ENCODE assay signal across 33 cellular contexts in the genomic region with DNA sequence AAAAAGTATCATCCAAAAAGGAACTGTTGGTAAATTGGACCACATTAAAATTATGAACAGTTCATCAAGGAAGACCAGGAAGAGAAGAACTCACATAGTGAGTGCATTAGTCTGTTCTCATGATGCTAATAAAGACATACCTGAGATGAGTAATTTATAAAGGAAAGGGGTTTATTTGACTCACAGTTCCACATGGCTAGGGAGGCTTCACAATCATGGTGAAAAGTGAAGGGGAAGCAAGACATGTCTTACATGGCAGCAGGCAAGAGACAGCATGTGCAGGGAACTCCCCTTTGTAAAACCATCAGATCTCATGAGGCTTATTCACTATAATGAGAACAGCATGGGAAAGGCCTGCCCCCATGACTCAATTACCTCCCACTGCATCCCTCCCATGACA.
"Had no signal": no experiment of that assay in that cellular context is flagged by ENCODE, and none has a peak within 500 bp of the region (broad histone marks: within the 10 kb centered on the region; RNA-seq: fewer than 3 reads in every experiment).

No MANE protein-coding gene starts in this region.

- H3K27ac ChIP-seq: cardiac muscle cell, VCaP had no signal

- DNase-seq: activated B cell treated with CpG ODN at 0.5 μM for 24 hours; activated CD4-positive, alpha-beta memory T cell treated with anti-CD3 and anti-CD28 coated beads for 36 hours; activated CD4-positive, alpha-beta T cell treated with anti-CD3 and anti-CD28 coated beads for 4 hours; activated CD4-positive, alpha-beta T cell treated with anti-CD3 and anti-CD28 coated beads, Interleukin-2, amount 50 U/mL, for 1 hour; activated CD4-positive, CD25-positive, alpha-beta regulatory T cell treated with anti-CD3 and anti-CD28 coated beads, Interleukin-2, amount 50 U/mL, for 72 hours; activated CD8-positive, alpha-beta memory T cell treated with anti-CD3 and anti-CD28 coated beads, Interleukin-2, amount 50 U/mL, for 4 hours; activated effector memory CD4-positive, alpha-beta T cell treated with Interleukin-2 at 50 U/mL for 16 hours; activated naive CD4-positive, alpha-beta T cell treated with anti-CD3 and anti-CD28 coated beads, Interleukin-2, amount 10 ng/mL, durations not matched to agents 7 days and 5 days; activated naive CD8-positive, alpha-beta T cell treated with anti-CD3 and anti-CD28 coated beads, Interleukin-2, amount 50 U/mL, for 24 hours; activated T-cell treated with anti-CD3 and anti-CD28 coated beads for 4 hours; activated T-cell treated with anti-CD3 and anti-CD28 coated beads, Interleukin-2, amount 50 U/mL, for 4 hours; anterior cingulate cortex; Karpas-422; NCI-H1105; NCI-H1417 treated with DMSO at 0.1 percent for 48 hours; NCI-H1930; NCI-H2081 treated with DMSO at 0.1 percent for 48 hours; NCI-H345; NCI-H524 treated with DMSO at 0.1 percent for 48 hours; RPMI8226; SIG-M5; T-cell; T-helper 17 cell; T-helper 9 cell had no signal

- H3K36me3 ChIP-seq: cardiac muscle cell had no signal

- H3K27me3 ChIP-seq: cardiac muscle cell had no signal

- ATAC-seq: activated naive CD8-positive, alpha-beta T cell treated with anti-CD3 and anti-CD28 coated beads, Interleukin-2, amount 50 U/mL, for 24 hours; activated T-cell treated with anti-CD3 and anti-CD28 coated beads, Interleukin-2, amount 50 U/mL, for 4 hours; Panc1; Right ventricle myocardium inferior; SK-N-SH treated with all-trans-retinoic acid at 6 μM for 48 hours; T-cell; T-helper 17 cell had no signal

- H3K4me3 Mint-ChIP-seq: activated B cell treated with CpG ODN at 0.5 μM for 24 hours; activated CD4-positive, alpha-beta memory T cell treated with anti-CD3 and anti-CD28 coated beads for 36 hours; activated naive CD4-positive, alpha-beta T cell treated with anti-CD3 and anti-CD28 coated beads, Interleukin-2, amount 10 ng/mL, durations not matched to agents 7 days and 5 days; activated naive CD8-positive, alpha-beta T cell; activated naive CD8-positive, alpha-beta T cell treated with anti-CD3 and anti-CD28 coated beads, Interleukin-2, amount 50 U/mL, for 24 hours; activated T-cell treated with anti-CD3 and anti-CD28 coated beads, Interleukin-2, amount 50 U/mL, for 4 hours; activated T-helper 1 cell treated with anti-CD3 and anti-CD28 coated beads, Interleukin-12 subunit alpha, Interleukin-12 subunit beta, Interleukin-2, Interleukin-4 antibody, amounts not matched to agents 30 ng/mL and 10 ng/mL and 1 ng/mL, durations not matched to agents 14 hours and 24 hours and 36 hours; brain; central memory CD8-positive, alpha-beta T cell; T-cell; T-helper 17 cell had no signal

- H3K9me3 Mint-ChIP-seq: activated T-helper 1 cell treated with anti-CD3 and anti-CD28 coated beads, Interleukin-12 subunit alpha, Interleukin-12 subunit beta, Interleukin-2, Interleukin-4 antibody, amounts not matched to agents 30 ng/mL and 10 ng/mL and 1 ng/mL, durations not matched to agents 14 hours and 24 hours and 36 hours had no signal

- H3K4me3 ChIP-seq: cardiac muscle cell had no signal

- H3K4me1 Mint-ChIP-seq: activated B cell treated with CpG ODN at 0.5 μM for 24 hours, brain had no signal

- H3K27me3 Mint-ChIP-seq: activated B cell treated with CpG ODN at 0.5 μM for 24 hours; activated naive CD4-positive, alpha-beta T cell treated with anti-CD3 and anti-CD28 coated beads, Interleukin-2, amount 10 ng/mL, durations not matched to agents 7 days and 5 days; activated naive CD8-positive, alpha-beta T cell; activated naive CD8-positive, alpha-beta T cell treated with anti-CD3 and anti-CD28 coated beads, Interleukin-2, amount 50 U/mL, for 24 hours; brain; T-helper 17 cell had no signal

- H3K27ac Mint-ChIP-seq: activated B cell treated with CpG ODN at 0.5 μM for 24 hours; activated CD4-positive, alpha-beta memory T cell treated with anti-CD3 and anti-CD28 coated beads for 36 hours; activated naive CD4-positive, alpha-beta T cell treated with anti-CD3 and anti-CD28 coated beads, Interleukin-2, amount 10 ng/mL, durations not matched to agents 7 days and 5 days; activated naive CD8-positive, alpha-beta T cell; activated naive CD8-positive, alpha-beta T cell treated with anti-CD3 and anti-CD28 coated beads, Interleukin-2, amount 50 U/mL, for 24 hours; activated T-helper 1 cell treated with anti-CD3 and anti-CD28 coated beads, Interleukin-12 subunit alpha, Interleukin-12 subunit beta, Interleukin-2, Interleukin-4 antibody, amounts not matched to agents 30 ng/mL and 10 ng/mL and 1 ng/mL, durations not matched to agents 14 hours and 24 hours and 36 hours; brain; T-cell; T-helper 17 cell had no signal

- H3K36me3 Mint-ChIP-seq: activated naive CD4-positive, alpha-beta T cell treated with anti-CD3 and anti-CD28 coated beads, Interleukin-2, amount 10 ng/mL, durations not matched to agents 7 days and 5 days; brain; T-cell had no signal
